ENCODE assay signal across 17 cellular contexts in the genomic region with DNA sequence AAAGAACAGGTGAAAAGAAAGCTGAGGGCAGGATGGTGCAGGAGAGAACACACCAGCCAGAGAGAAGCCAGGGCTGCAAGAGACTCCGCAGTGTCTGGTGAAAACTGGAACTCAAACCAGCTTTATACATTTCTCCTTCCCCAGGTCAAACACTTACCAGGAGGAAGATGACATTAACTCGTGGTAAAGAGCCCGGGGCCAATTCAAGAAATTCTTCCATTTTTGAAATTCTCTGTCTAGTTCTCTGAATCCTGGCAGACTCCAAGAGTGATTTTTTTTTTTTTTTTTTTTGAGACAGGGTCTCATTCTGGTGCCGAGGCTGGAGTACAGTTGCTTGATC.
"Had no signal": no experiment of that assay in that cellular context is flagged by ENCODE, and none has a peak within 500 bp of the region (broad histone marks: within the 10 kb centered on the region; RNA-seq: fewer than 3 reads in every experiment).

No MANE protein-coding gene starts in this region.

- DNase-seq: activated CD4-positive, alpha-beta T cell treated with anti-CD3 and anti-CD28 coated beads for 48 hours; activated CD4-positive, CD25-positive, alpha-beta regulatory T cell; activated CD8-positive, alpha-beta T cell treated with anti-CD3 and anti-CD28 coated beads for 36 hours; activated naive CD4-positive, alpha-beta T cell treated with Interleukin-2 at 50 U/mL for 16 hours; activated T-cell treated with anti-CD3 and anti-CD28 coated beads, Interleukin-2, amount 50 U/mL, for 1 hour; central memory CD4-positive, alpha-beta T cell; dorsolateral prefrontal cortex; left cardiac atrium; mucosa of descending colon; naive B cell; upper lobe of right lung had no signal

- H3K4me3 ChIP-seq: dorsolateral prefrontal cortex, mucosa of descending colon, neural progenitor cell, suprapubic skin, upper lobe of right lung had no signal

- H3K9me3 ChIP-seq: mucosa of descending colon, suprapubic skin, upper lobe of right lung had no signal

- H3K9ac ChIP-seq: neural progenitor cell had no signal

- H3K4me1 ChIP-seq: neural progenitor cell, upper lobe of right lung had no signal

- H3K4me3 Mint-ChIP-seq: activated CD8-positive, alpha-beta T cell treated with anti-CD3 and anti-CD28 coated beads for 36 hours; activated T-helper 17 cell treated with anti-CD3 and anti-CD28 coated beads, Interleukin-2, amount 50 U/mL, for 72 hours; naive B cell; neural progenitor cell; stimulated activated naive CD8-positive, alpha-beta T cell treated with anti-CD3 and anti-CD28 coated beads, Interleukin-15, Interleukin-2, amounts not matched to agents 100 ng/mL and 50 ng/mL, for 24 hours had no signal

- H3K27me3 ChIP-seq: neural progenitor cell, suprapubic skin, upper lobe of right lung had no signal

- H3K36me3 ChIP-seq: neural progenitor cell, suprapubic skin, upper lobe of right lung had no signal

- ATAC-seq: activated CD8-positive, alpha-beta T cell treated with anti-CD3 and anti-CD28 coated beads for 36 hours; left cardiac atrium; mucosa of descending colon had no signal

- H3K4me2 ChIP-seq: neural progenitor cell had no signal

- H3K9me3 Mint-ChIP-seq: activated CD8-positive, alpha-beta T cell treated with anti-CD3 and anti-CD28 coated beads for 36 hours; activated T-helper 17 cell treated with anti-CD3 and anti-CD28 coated beads, Interleukin-2, amount 50 U/mL, for 72 hours; brain; naive B cell; stimulated activated naive CD8-positive, alpha-beta T cell treated with anti-CD3 and anti-CD28 coated beads, Interleukin-15, Interleukin-2, amounts not matched to agents 100 ng/mL and 50 ng/mL, for 24 hours had no signal

- H3K27ac ChIP-seq: dorsolateral prefrontal cortex, neural progenitor cell, suprapubic skin, upper lobe of right lung had no signal

- H3K36me3 Mint-ChIP-seq: brain, naive B cell, neural progenitor cell had no signal

- H2AFZ ChIP-seq: neural progenitor cell had no signal

- H3K27ac Mint-ChIP-seq: activated CD8-positive, alpha-beta T cell treated with anti-CD3 and anti-CD28 coated beads for 36 hours; activated T-helper 17 cell treated with anti-CD3 and anti-CD28 coated beads, Interleukin-2, amount 50 U/mL, for 72 hours; naive B cell; progenitor cell of endocrine pancreas; stimulated activated naive CD8-positive, alpha-beta T cell treated with anti-CD3 and anti-CD28 coated beads, Interleukin-15, Interleukin-2, amounts not matched to agents 100 ng/mL and 50 ng/mL, for 24 hours had no signal
